33 cellular contexts compared by ENCODE assay signal in the genomic region with DNA sequence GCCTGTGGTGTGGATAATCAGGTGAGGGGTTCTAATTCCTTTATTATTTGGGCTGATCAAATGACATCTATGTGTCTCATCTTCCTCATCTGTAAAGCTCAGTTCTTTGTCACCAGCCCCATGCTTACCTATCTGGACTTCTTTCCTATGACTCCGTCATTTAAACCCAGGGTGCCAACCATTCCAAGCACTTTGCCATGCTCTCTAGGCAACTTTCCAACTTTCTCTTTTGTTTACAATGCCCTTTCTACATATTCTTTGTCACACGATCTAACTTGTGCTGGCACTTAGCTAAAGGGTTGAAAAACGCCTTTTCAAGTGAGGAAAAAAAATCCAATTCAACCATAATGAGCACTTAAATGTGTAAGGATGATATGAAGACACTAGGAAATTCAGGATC. TPM values are rescaled to one million over a fixed set of nuclear protein-coding genes. Genes with fewer than 3 reads are reported as not detected.
DNase-seq lines count a peak whose midpoint lies in the region; ATAC-seq, FAIRE-seq and TF ChIP-seq lines count a peak whose summit lies in the region.
"Had no signal": no experiment of that assay in that cellular context is flagged by ENCODE, and none has a peak within 500 bp of the region (broad histone marks: within the 10 kb centered on the region; RNA-seq: fewer than 3 reads in every experiment).

No MANE protein-coding gene starts in this region.

- TF ChIP-seq CTCF in lower lobe of right lung (IDR thresholded peaks at IDR 0.05): no peak

- no peaks in the 10 kb centered on the region for H3K4me1 Mint-ChIP-seq in stimulated activated naive B cell treated with anti-CD40 and anti-IgM and Interleukin-4, amounts not matched to agents 10 μg/mL and 1 μg/mL and 100 μg/mL, for 72 hours

- FAIRE-seq in GM12892 (lab: Jason Lieb, UNC) (no peak), RCC 7860 (lab: Jason Lieb, UNC) (no peak)
- FAIRE-seq: A204.1, frontal cortex, kidney had no signal

- TF ChIP-seq POLR2A in GM12892 (IDR thresholded peaks at IDR 0.05; ENCODE audit: low read depth, low read length): no peak

- no peak overlapping the region for H3K27ac ChIP-seq in lower lobe of right lung
- no peak overlapping the region for H3K27ac ChIP-seq in effector memory CD4-positive, alpha-beta T cell (ENCODE audit: insufficient read depth, low read length, poor library complexity, severe bottlenecking)
- H3K27ac ChIP-seq: brain microvascular endothelial cell, GM23248, heart right ventricle, RWPE1, SJSA1, skin epidermis, suprapubic skin, VCaP had no signal

- H3K9me3 ChIP-seq in lower lobe of right lung: no peaks in the 10 kb centered on the region
- H3K9me3 ChIP-seq in effector memory CD4-positive, alpha-beta T cell (ENCODE audit: control insufficient read depth, low read length): no peaks in the 10 kb centered on the region
- H3K9me3 ChIP-seq: heart right ventricle, SJSA1, suprapubic skin had no signal

- no peaks in the 10 kb centered on the region for H3K36me3 ChIP-seq in lower lobe of right lung
- H3K36me3 ChIP-seq in effector memory CD4-positive, alpha-beta T cell (ENCODE audit: control insufficient read depth, insufficient read depth, low read length): no peaks in the 10 kb centered on the region
- H3K36me3 ChIP-seq: brain microvascular endothelial cell, heart right ventricle, SJSA1, suprapubic skin had no signal

- intact Hi-C loops in lower lobe of right lung (cut with DNase I): no loop called here

- DNase-seq in DMS79 (lab: John Stamatoyannopoulos, UW) (peak; percentile 83), NCI-H1105 treated with DMSO at 0.1 percent for 48 hours (lab: John Stamatoyannopoulos, UW) (peak; percentile 74), NCI-H345 treated with DMSO at 0.1 percent for 48 hours (lab: John Stamatoyannopoulos, UW; ENCODE audit: unreplicated experiment) (peak; percentile 2), lower lobe of right lung (no peak), GM12892 (ENCODE audit: insufficient read length) (no peak), RCC 7860 (ENCODE audit: low spot score) (no peak)
- no peak for DNase-seq in effector memory CD4-positive, alpha-beta T cell
- DNase-seq in stimulated activated naive B cell treated with anti-CD40 and anti-IgM and Interleukin-4, amounts not matched to agents 10 μg/mL and 1 μg/mL and 100 μg/mL, for 72 hours: no peak
- DNase-seq: activated CD4-positive, alpha-beta T cell treated with anti-CD3 and anti-CD28 coated beads for 4 hours; activated naive CD4-positive, alpha-beta T cell treated with anti-CD3 and anti-CD28 coated beads, Interleukin-2, amount 50 U/mL, for 16 hours; amniotic stem cell; brain microvascular endothelial cell; DND-41; GM23248; heart right ventricle; KG1; kidney; naive thymus-derived CD8-positive, alpha-beta T cell; NCI-H146; NCI-H2227 treated with DMSO at 0.1 percent for 48 hours; NCI-H748 treated with DMSO at 0.1 percent for 48 hours; nucleus accumbens; stimulated activated naive CD4-positive, alpha-beta T cell; T1000 had no signal

- no peaks in the 10 kb centered on the region for H3K9me3 Mint-ChIP-seq in stimulated activated naive B cell treated with anti-CD40 and anti-IgM and Interleukin-4, amounts not matched to agents 10 μg/mL and 1 μg/mL and 100 μg/mL, for 72 hours
- H3K9me3 Mint-ChIP-seq: activated T-helper 2 cell treated with anti-CD3 and anti-CD28 coated beads, Interferon-gamma antibody, Interleukin-2, Interleukin-4, amounts not matched to agents 10 μg/mL and 5 μg/mL and 100 μg/mL, durations not matched to agents 14 hours and 24 hours and 36 hours; naive thymus-derived CD8-positive, alpha-beta T cell had no signal

- H3K4me3 ChIP-seq in lower lobe of right lung: no peak overlapping the region
- H3K4me3 ChIP-seq in effector memory CD4-positive, alpha-beta T cell (ENCODE audit: insufficient read depth, low read depth, low read length, poor library complexity, severe bottlenecking): no peak overlapping the region
- H3K4me3 ChIP-seq: GM23248, heart right ventricle, lung, SJSA1, skin epidermis, suprapubic skin had no signal

- H3K27me3 Mint-ChIP-seq in stimulated activated naive B cell treated with anti-CD40 and anti-IgM and Interleukin-4, amounts not matched to agents 10 μg/mL and 1 μg/mL and 100 μg/mL, for 72 hours: peaks cover 4 to 6% of the 10 kb centered on the region in 2 donors
- H3K27me3 Mint-ChIP-seq: naive thymus-derived CD8-positive, alpha-beta T cell had no signal

- no peak overlapping the region for H3K4me3 Mint-ChIP-seq in stimulated activated naive B cell treated with anti-CD40 and anti-IgM and Interleukin-4, amounts not matched to agents 10 μg/mL and 1 μg/mL and 100 μg/mL, for 72 hours
- H3K4me3 Mint-ChIP-seq: naive thymus-derived CD8-positive, alpha-beta T cell had no signal

- peaks cover 19% of the 10 kb centered on the region for H3K4me1 ChIP-seq in lower lobe of right lung
- no peaks in the 10 kb centered on the region for H3K4me1 ChIP-seq in effector memory CD4-positive, alpha-beta T cell (ENCODE audit: control insufficient read depth, insufficient read depth, low read length, poor library complexity, severe bottlenecking)
- H3K4me1 ChIP-seq: heart right ventricle had no signal

- no peak overlapping the region for H3K27ac Mint-ChIP-seq in stimulated activated naive B cell treated with anti-CD40 and anti-IgM and Interleukin-4, amounts not matched to agents 10 μg/mL and 1 μg/mL and 100 μg/mL, for 72 hours
- H3K27ac Mint-ChIP-seq: activated T-helper 2 cell treated with anti-CD3 and anti-CD28 coated beads, Interferon-gamma antibody, Interleukin-2, Interleukin-4, amounts not matched to agents 10 μg/mL and 5 μg/mL and 100 μg/mL, durations not matched to agents 14 hours and 24 hours and 36 hours; naive thymus-derived CD8-positive, alpha-beta T cell had no signal

- no peaks in the 10 kb centered on the region for H3K36me3 Mint-ChIP-seq in stimulated activated naive B cell treated with anti-CD40 and anti-IgM and Interleukin-4, amounts not matched to agents 10 μg/mL and 1 μg/mL and 100 μg/mL, for 72 hours
- H3K36me3 Mint-ChIP-seq: naive thymus-derived CD8-positive, alpha-beta T cell had no signal

- no peaks in the 10 kb centered on the region for H3K27me3 ChIP-seq in lower lobe of right lung (ENCODE audit: low read depth)
- H3K27me3 ChIP-seq in effector memory CD4-positive, alpha-beta T cell (replicated peaks; ENCODE audit: control insufficient read depth, insufficient read depth, low read length, poor library complexity, severe bottlenecking): no peaks in the 10 kb centered on the region
- H3K27me3 ChIP-seq: brain microvascular endothelial cell, heart right ventricle, SJSA1, suprapubic skin had no signal

- peak; percentile 47 to 65 for ATAC-seq in lower lobe of right lung
- no peak for ATAC-seq in stimulated activated naive B cell treated with anti-CD40 and anti-IgM and Interleukin-4, amounts not matched to agents 10 μg/mL and 1 μg/mL and 100 μg/mL, for 72 hours (replicated peaks)
- ATAC-seq: heart right ventricle; naive thymus-derived CD8-positive, alpha-beta T cell had no signal

RNA-seq across cellular contexts. Expression of gene EXPH5, which starts 27.9 kb away (rescaled TPM):
- 34.9 TPM for total RNA-seq in lower lobe of right lung
- polyA plus RNA-seq in GM12892 (2012; ENCODE audit: missing spikeins): 1.7 TPM
- total RNA-seq: GM23248 had no signal
- polyA plus RNA-seq: GM23248 had no signal

Comparison
In these comparisons a context has a peak if more than half of its experiments do, and no peak if none do; other contexts are left out.
1. DNase-seq: peak in DMS79 (single experiment), NCI-H1105 treated with DMSO at 0.1 percent for 48 hours (single experiment) and NCI-H345 treated with DMSO at 0.1 percent for 48 hours (single experiment); none in lower lobe of right lung (single experiment), GM12892 (single experiment), RCC 7860 (single experiment), effector memory CD4-positive, alpha-beta T cell (0 of 3) and stimulated activated naive B cell treated with anti-CD40 and anti-IgM and Interleukin-4, amounts not matched to agents 10 μg/mL and 1 μg/mL and 100 μg/mL, for 72 hours (single experiment).
2. ATAC-seq: peak in lower lobe of right lung (2 of 2); none in stimulated activated naive B cell treated with anti-CD40 and anti-IgM and Interleukin-4, amounts not matched to agents 10 μg/mL and 1 μg/mL and 100 μg/mL, for 72 hours (0 of 2).